29 cellular contexts compared by ENCODE assay signal in genomic region chr20:52905235-52905634, GRCh38.
"Had no signal": no experiment of that assay in that cellular context is flagged by ENCODE, and none has a peak within 500 bp of the region (broad histone marks: within the 10 kb centered on the region; RNA-seq: fewer than 3 reads in every experiment).

No MANE protein-coding gene starts in this region.

- ATAC-seq: left cardiac atrium; psoas muscle; stimulated activated naive B cell treated with anti-CD40 and anti-IgM and Interleukin-4, amounts not matched to agents 10 μg/mL and 1 μg/mL and 100 μg/mL, for 72 hours had no signal

- H3K79me2 ChIP-seq: parathyroid adenoma had no signal

- H3K4me1 ChIP-seq: ascending aorta, colonic mucosa, parathyroid adenoma, psoas muscle, right atrium auricular region, tibial nerve had no signal

- H3K9me3 Mint-ChIP-seq: activated CD4-positive, alpha-beta memory T cell treated with anti-CD3 and anti-CD28 coated beads, Interleukin-2, amount 10 ng/mL, durations not matched to agents 7 days and 5 days; activated CD4-positive, alpha-beta T cell treated with anti-CD3 and anti-CD28 coated beads, Interleukin-2, amount 10 ng/mL, durations not matched to agents 24 days and 14 days; activated naive CD4-positive, alpha-beta T cell treated with anti-CD3 and anti-CD28 coated beads, Interleukin-2, amount 10 ng/mL, durations not matched to agents 7 days and 5 days; activated T-cell treated with anti-CD3 and anti-CD28 coated beads, Interleukin-2, amount 50 U/mL, for 24 hours; mesothelial cell of epicardium; nephron progenitor cell had no signal

- H3K9me3 ChIP-seq: ascending aorta, colonic mucosa, psoas muscle, right atrium auricular region, tibial nerve had no signal

- H3K4me1 Mint-ChIP-seq: activated CD4-positive, alpha-beta memory T cell treated with anti-CD3 and anti-CD28 coated beads, Interleukin-2, amount 10 ng/mL, durations not matched to agents 7 days and 5 days; activated naive CD4-positive, alpha-beta T cell treated with anti-CD3 and anti-CD28 coated beads, Interleukin-2, amount 10 ng/mL, durations not matched to agents 7 days and 5 days; naive B cell; stimulated activated naive B cell treated with anti-CD40 and anti-IgM and Interleukin-4, amounts not matched to agents 10 μg/mL and 1 μg/mL and 100 μg/mL, for 72 hours had no signal

- FAIRE-seq: frontal cortex, keratinocyte had no signal

- H3K36me3 Mint-ChIP-seq: activated naive CD4-positive, alpha-beta T cell treated with anti-CD3 and anti-CD28 coated beads, Interleukin-2, amount 10 ng/mL, durations not matched to agents 7 days and 5 days; activated naive CD8-positive, alpha-beta T cell treated with anti-CD3 and anti-CD28 coated beads, Interleukin-2, amount 10 ng/mL, durations not matched to agents 7 days and 5 days; brain; mesothelial cell of epicardium; naive B cell; stimulated activated naive B cell treated with anti-CD40 and anti-IgM and Interleukin-4, amounts not matched to agents 10 μg/mL and 1 μg/mL and 100 μg/mL, for 72 hours had no signal

- H3K9ac ChIP-seq: parathyroid adenoma had no signal

- H3K4me3 ChIP-seq: ascending aorta, cardiac muscle cell, colonic mucosa, psoas muscle, right atrium auricular region, smooth muscle cell, tibial nerve had no signal

- H3K4me3 Mint-ChIP-seq: activated CD4-positive, alpha-beta memory T cell treated with anti-CD3 and anti-CD28 coated beads, Interleukin-2, amount 10 ng/mL, durations not matched to agents 7 days and 5 days; activated CD4-positive, alpha-beta T cell treated with anti-CD3 and anti-CD28 coated beads, Interleukin-2, amount 10 ng/mL, durations not matched to agents 24 days and 14 days; activated naive CD4-positive, alpha-beta T cell treated with anti-CD3 and anti-CD28 coated beads, Interleukin-2, amount 10 ng/mL, durations not matched to agents 7 days and 5 days; activated naive CD8-positive, alpha-beta T cell treated with anti-CD3 and anti-CD28 coated beads, Interleukin-2, amount 10 ng/mL, durations not matched to agents 7 days and 5 days; activated T-cell treated with anti-CD3 and anti-CD28 coated beads, Interleukin-2, amount 50 U/mL, for 24 hours; brain; mesothelial cell of epicardium; naive B cell; nephron progenitor cell; stimulated activated naive B cell treated with anti-CD40 and anti-IgM and Interleukin-4, amounts not matched to agents 10 μg/mL and 1 μg/mL and 100 μg/mL, for 72 hours had no signal

- H2AFZ ChIP-seq: parathyroid adenoma had no signal

- H3K27ac Mint-ChIP-seq: activated CD4-positive, alpha-beta memory T cell treated with anti-CD3 and anti-CD28 coated beads, Interleukin-2, amount 10 ng/mL, durations not matched to agents 7 days and 5 days; activated CD4-positive, alpha-beta T cell treated with anti-CD3 and anti-CD28 coated beads, Interleukin-2, amount 10 ng/mL, durations not matched to agents 24 days and 14 days; activated naive CD4-positive, alpha-beta T cell treated with anti-CD3 and anti-CD28 coated beads, Interleukin-2, amount 10 ng/mL, durations not matched to agents 7 days and 5 days; activated naive CD8-positive, alpha-beta T cell treated with anti-CD3 and anti-CD28 coated beads, Interleukin-2, amount 10 ng/mL, durations not matched to agents 7 days and 5 days; activated T-cell treated with anti-CD3 and anti-CD28 coated beads, Interleukin-2, amount 50 U/mL, for 24 hours; brain; mesothelial cell of epicardium; naive B cell; nephron progenitor cell; stimulated activated naive B cell treated with anti-CD40 and anti-IgM and Interleukin-4, amounts not matched to agents 10 μg/mL and 1 μg/mL and 100 μg/mL, for 72 hours had no signal

- H3K36me3 ChIP-seq: ascending aorta, cardiac muscle cell, colonic mucosa, right atrium auricular region, tibial nerve had no signal

- H3K27ac ChIP-seq: ascending aorta, cardiac muscle cell, colonic mucosa, parathyroid adenoma, psoas muscle, right atrium auricular region, tibial nerve had no signal

- H3K27me3 ChIP-seq: ascending aorta, cardiac muscle cell, colonic mucosa, right atrium auricular region, tibial nerve had no signal

- DNase-seq: activated CD4-positive, alpha-beta memory T cell treated with anti-CD3 and anti-CD28 coated beads, Interleukin-2, amount 10 ng/mL, durations not matched to agents 7 days and 5 days; activated CD4-positive, alpha-beta T cell treated with anti-CD3 and anti-CD28 coated beads, Interleukin-2, amount 10 ng/mL, durations not matched to agents 24 days and 14 days; activated CD4-positive, CD25-positive, alpha-beta regulatory T cell treated with anti-CD3 and anti-CD28 coated beads, Interleukin-2, amount 50 U/mL, for 72 hours; activated CD8-positive, alpha-beta memory T cell treated with anti-CD3 and anti-CD28 coated beads, Interleukin-2, amount 50 U/mL, for 48 hours; activated gamma-delta T cell; activated naive CD4-positive, alpha-beta T cell treated with anti-CD3 and anti-CD28 coated beads, Interleukin-2, amount 10 ng/mL, durations not matched to agents 7 days and 5 days; activated naive CD8-positive, alpha-beta T cell treated with anti-CD3 and anti-CD28 coated beads, Interleukin-2, amount 10 ng/mL, durations not matched to agents 7 days and 5 days; activated T-cell treated with anti-CD3 and anti-CD28 coated beads, Interleukin-2, amount 50 U/mL, for 24 hours; cerebellar nuclear complex; colonic mucosa; effector CD8-positive, alpha-beta T cell; left cardiac atrium; mammary epithelial cell; naive B cell; nephron progenitor cell; nucleus accumbens; psoas muscle; stimulated activated CD4-positive, alpha-beta T cell treated with anti-CD3 and anti-CD28 coated beads, Interleukin-1b, Interleukin-23, amount 100 ng/mL, for 48 hours; stimulated activated naive B cell treated with anti-CD40 and anti-IgM and Interleukin-4, amounts not matched to agents 10 μg/mL and 1 μg/mL and 100 μg/mL, for 72 hours had no signal

- H3K27me3 Mint-ChIP-seq: activated CD4-positive, alpha-beta memory T cell treated with anti-CD3 and anti-CD28 coated beads, Interleukin-2, amount 10 ng/mL, durations not matched to agents 7 days and 5 days; activated naive CD4-positive, alpha-beta T cell treated with anti-CD3 and anti-CD28 coated beads, Interleukin-2, amount 10 ng/mL, durations not matched to agents 7 days and 5 days; activated naive CD8-positive, alpha-beta T cell treated with anti-CD3 and anti-CD28 coated beads, Interleukin-2, amount 10 ng/mL, durations not matched to agents 7 days and 5 days had no signal

- H3K4me2 ChIP-seq: smooth muscle cell had no signal
